In the genomic region with DNA sequence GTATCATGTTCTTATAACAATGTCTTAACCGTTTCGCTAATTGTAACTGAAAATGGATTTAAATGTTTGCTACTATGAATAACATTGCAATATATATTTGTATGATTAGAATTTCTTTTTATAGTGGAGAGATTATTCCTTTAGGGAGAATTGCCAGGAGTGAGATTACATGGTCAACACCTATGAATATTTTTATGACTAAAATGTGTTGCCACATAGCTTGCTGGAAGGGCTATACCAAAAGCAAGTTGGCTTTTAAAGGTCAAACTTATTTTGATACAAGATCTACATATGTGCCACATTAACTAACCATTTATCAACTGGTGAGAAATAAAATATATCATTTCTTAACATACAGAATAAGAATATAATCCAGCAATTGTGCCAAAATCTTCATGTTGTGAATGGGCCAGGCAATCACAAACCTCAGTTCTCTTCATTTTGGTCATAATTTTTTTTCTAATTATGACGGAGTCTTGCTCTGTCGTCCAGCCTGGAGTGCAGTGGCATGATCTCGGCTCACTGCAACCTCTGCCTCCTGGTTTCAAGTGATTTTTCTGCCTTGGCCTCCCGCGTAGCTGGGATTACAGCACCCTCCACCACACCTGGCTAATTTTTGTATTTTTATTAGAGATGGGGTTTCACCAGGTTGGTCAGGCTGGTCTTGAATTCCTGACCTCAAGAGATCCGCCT, we compare ENCODE assay signal across 4 cellular contexts. TPM values are rescaled to one million over a fixed set of nuclear protein-coding genes. Genes with fewer than 3 reads are reported as not detected.
"Had no signal": no experiment of that assay in that cellular context is flagged by ENCODE, and none has a peak within 500 bp of the region (broad histone marks: within the 10 kb centered on the region; RNA-seq: fewer than 3 reads in every experiment).

No MANE protein-coding gene starts in this region.

- DNase-seq: GDM1, GF-D8 had no signal

- ATAC-seq: GM12878 had no signal

- H3K4me3 ChIP-seq: GM12878 had no signal

RNA-seq across cellular contexts. Expression of a gene that starts 10.0 kb away (rescaled TPM):
- total RNA-seq: G401 had no signal

RNA-seq across cellular contexts. Expression of a gene that starts 54.8 kb away (rescaled TPM):
- total RNA-seq: G401, GM12878 had no signal
